ENCODE assay signal across 13 cellular contexts in genomic region chr1:31987231-31987630, GRCh38. TPM values are rescaled to one million over a fixed set of nuclear protein-coding genes. Genes with fewer than 3 reads are reported as not detected.
DNase-seq lines count a peak whose midpoint lies in the region; ATAC-seq and TF ChIP-seq lines count a peak whose summit lies in the region.
"Had no signal": no experiment of that assay in that cellular context is flagged by ENCODE, and none has a peak within 500 bp of the region (broad histone marks: within the 10 kb centered on the region; RNA-seq: fewer than 3 reads in every experiment).

No MANE protein-coding gene starts in this region.

- TF ChIP-seq RAD21 in neural cell (conservative IDR thresholded peaks at IDR 0.05), result no peak

- H3K9me3 ChIP-seq in neural cell (ENCODE audit: low read length), result no peaks in the 10 kb centered on the region
- H3K9me3 ChIP-seq: left ventricle myocardium inferior had no signal

- TF ChIP-seq CTCF in astrocyte of the cerebellum (IDR thresholded peaks at IDR 0.05; ENCODE audit: low read depth, low read length, missing control alignments) (no peak), neural cell (IDR thresholded peaks at IDR 0.05; ENCODE audit: poor library complexity, severe bottlenecking) (no peak)

- no peak overlapping the region for H3K4me3 ChIP-seq in astrocyte of the cerebellum (ENCODE audit: low read depth, low read length)
- no peak overlapping the region for H3K4me3 ChIP-seq in neural cell (ENCODE audit: low read length)
- H3K4me3 ChIP-seq: left ventricle myocardium inferior had no signal

- no peaks in the 10 kb centered on the region for H3K36me3 ChIP-seq in neural cell (ENCODE audit: insufficient read depth, low read length)
- H3K36me3 ChIP-seq: left ventricle myocardium inferior had no signal

- in situ Hi-C loops in astrocyte of the cerebellum (cut with HindIII; ENCODE audit: low sequenced_read_pairs), result no loop called here

- no peak overlapping the region for H3K4me2 ChIP-seq in neural cell (ENCODE audit: low read length)

- ATAC-seq in GM21390 (IDR thresholded peaks at IDR 0.05; ENCODE audit: unreplicated experiment), result no peak
- no peak for ATAC-seq in esophagus mucosa
- ATAC-seq: effector memory CD8-positive, alpha-beta T cell had no signal

- peak overlapping the region; percentile 10 for H2AFZ ChIP-seq in neural cell (ENCODE audit: low read depth, low read length)

- no peaks in the 10 kb centered on the region for H3F3A ChIP-seq in neural cell (ENCODE audit: insufficient read depth, low read length, poor library complexity, severe bottlenecking)

- H3K9ac ChIP-seq in neural cell (ENCODE audit: low read length), result peak overlapping the region; percentile 16

- DNase-seq in NCI-H1105 treated with DMSO at 0.1 percent for 48 hours (lab: John Stamatoyannopoulos, UW) (peak; percentile 15), NCI-H1105 (lab: John Stamatoyannopoulos, UW) (no peak), NCI-H1092 (lab: John Stamatoyannopoulos, UW) (peak; percentile 60), astrocyte of the cerebellum (ENCODE audit: low read depth) (peak; percentile 24)
- no peak for DNase-seq in stimulated activated CD4-positive, alpha-beta T cell treated with anti-CD3 and anti-CD28 coated beads, Interleukin-2, amount 100 ng/mL, for 48 hours
- DNase-seq: activated CD4-positive, alpha-beta T cell treated with anti-CD3 and anti-CD28 coated beads, Interleukin-2, amount 50 U/mL, for 48 hours; effector memory CD8-positive, alpha-beta T cell; left ventricle myocardium inferior; NCI-H446 treated with DMSO at 0.1 percent for 48 hours; stimulated activated CD4-positive, alpha-beta T cell treated with anti-CD3 and anti-CD28 coated beads, Interleukin-4, amount 100 ng/mL, for 4 hours had no signal

- no peaks in the 10 kb centered on the region for H3K27me3 ChIP-seq in neural cell (ENCODE audit: insufficient read depth, low read depth, low read length)

- H3K9me2 ChIP-seq in neural cell (ENCODE audit: insufficient read depth, low read length), result no peaks in the 10 kb centered on the region

- no peaks in the 10 kb centered on the region for H4K20me1 ChIP-seq in neural cell (ENCODE audit: insufficient read depth)

- TF ChIP-seq EP300 in neural cell (conservative IDR thresholded peaks at IDR 0.05; ENCODE audit: poor library complexity, severe bottlenecking), result no peak

- no peaks in the 10 kb centered on the region for H3K79me2 ChIP-seq in neural cell (replicated peaks; ENCODE audit: insufficient read depth, low read length)

- H3K27ac ChIP-seq in neural cell (ENCODE audit: low read length), result no peak overlapping the region
- H3K27ac ChIP-seq: left ventricle myocardium inferior had no signal

TF ChIP-seq in neural cell, 6 proteins besides CTCF, POLR2A, EP300 and RAD21:
- TF ChIP-seq REST (IDR thresholded peaks at IDR 0.05; ENCODE audit: borderline replicate concordance) (no peak), EZH2 (IDR thresholded peaks at IDR 0.05; ENCODE audit: borderline replicate concordance, insufficient read depth, low read length, poor library complexity, severe bottlenecking) (no peak), TAF1 (IDR thresholded peaks at IDR 0.05; ENCODE audit: low read depth) (no peak), POLR2AphosphoS5 (IDR thresholded peaks at IDR 0.05) (no peak), MXI1 (conservative IDR thresholded peaks at IDR 0.05; ENCODE audit: poor library complexity, severe bottlenecking) (no peak), SMC3 (conservative IDR thresholded peaks at IDR 0.05; ENCODE audit: poor library complexity) (no peak)

RNA-seq across cellular contexts. Expression of gene KHDRBS1, which starts 26.4 kb away (rescaled TPM):
- polyA plus RNA-seq in neural cell, result 210 and 214 TPM in 2 replicates
- polyA minus RNA-seq in neural cell, result 160 and 178 TPM in 2 replicates
- total RNA-seq in esophagus mucosa, result 80.6 TPM

RNA-seq across cellular contexts. Expression of gene PTP4A2, which starts 49.1 kb away (rescaled TPM):
- 177 and 250 TPM in 2 replicates for polyA plus RNA-seq in neural cell
- 417 and 474 TPM in 2 replicates for polyA minus RNA-seq in neural cell
- 100 TPM for total RNA-seq in esophagus mucosa

Comparison
In these comparisons a context has a peak if more than half of its experiments do, and no peak if none do; other contexts are left out.
1. DNase-seq: peak in NCI-H1105 treated with DMSO at 0.1 percent for 48 hours (single experiment), NCI-H1092 (single experiment) and astrocyte of the cerebellum (single experiment); none in NCI-H1105 (single experiment) and stimulated activated CD4-positive, alpha-beta T cell treated with anti-CD3 and anti-CD28 coated beads, Interleukin-2, amount 100 ng/mL, for 48 hours (0 of 2).